Comparison of ENCODE assay signal across 8 cellular contexts in the genomic region with DNA sequence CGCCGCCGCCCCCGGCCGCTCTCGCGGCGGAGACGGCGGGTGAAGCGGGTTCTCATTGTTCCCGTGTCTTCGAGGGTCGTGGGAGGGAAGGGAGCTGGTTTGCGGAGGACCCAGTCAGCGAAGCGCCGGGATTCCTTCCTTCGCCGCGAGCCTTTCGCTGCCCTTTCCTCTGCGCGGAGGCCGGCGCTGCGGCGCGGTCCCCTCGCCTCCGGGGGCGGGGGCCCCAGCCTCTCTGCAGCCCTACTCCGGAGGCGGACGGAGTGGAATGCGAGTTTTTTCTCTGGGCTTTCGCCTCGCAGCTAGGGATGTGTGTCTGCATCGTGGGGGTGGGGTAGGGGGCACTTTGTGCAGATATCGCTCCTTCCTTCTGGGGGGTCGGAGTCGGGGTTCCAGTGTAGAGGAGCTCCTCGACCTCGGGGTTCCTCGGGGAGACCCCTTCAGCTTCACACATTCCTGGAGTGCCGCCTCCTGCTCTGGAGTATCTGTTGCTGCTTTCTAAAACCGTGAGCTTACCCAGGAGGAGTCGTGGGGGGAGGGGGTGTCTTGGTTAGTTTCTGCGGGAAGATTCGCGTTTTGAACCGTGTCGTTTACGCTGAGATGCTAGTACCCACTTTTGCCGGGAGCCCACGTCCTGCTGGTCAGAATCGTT. TPM values are rescaled to one million over a fixed set of nuclear protein-coding genes. Genes with fewer than 3 reads are reported as not detected.
DNase-seq lines count a peak whose midpoint lies in the region; ATAC-seq and TF ChIP-seq lines count a peak whose summit lies in the region.

No MANE protein-coding gene starts in this region.

- TF ChIP-seq POLR2A in gastrocnemius medialis (IDR thresholded peaks at IDR 0.05): no peak

- peak overlapping the region; percentile 92 for H3K4me3 ChIP-seq in astrocyte of the cerebellum (ENCODE audit: low read depth, low read length)
- H3K4me3 ChIP-seq in gastrocnemius medialis: peak overlapping the region; percentile 87 to 97 (median 90)

- in situ Hi-C loops in astrocyte of the cerebellum (cut with HindIII; ENCODE audit: low sequenced_read_pairs) (no loop called here), gastrocnemius medialis (cut with MboI; ENCODE audit: low sequenced_read_pairs in 4 of 4) (no loop called here)

- peak overlapping the region; percentile 84 to 94 (median 92) for H3K27ac ChIP-seq in gastrocnemius medialis

- no peaks in the 10 kb centered on the region for H3K9me3 ChIP-seq in gastrocnemius medialis

- DNase-seq in Ammon's horn (ENCODE audit: low spot score): peak; percentile 14
- peak; percentile 61 for DNase-seq in RKO (ENCODE audit: low spot score)
- DNase-seq in astrocyte of the cerebellum (ENCODE audit: low read depth): no peak
- peak; percentile 17 for DNase-seq in iPS DF 19.7 (ENCODE audit: low read depth, low spot score)
- no peak for DNase-seq in gastrocnemius medialis
- no peak for DNase-seq in MV-4-11 (lab: John Stamatoyannopoulos, UW)

- peaks cover 25 to 29% of the 10 kb centered on the region in 2 donors for H3K4me1 ChIP-seq in gastrocnemius medialis

- H3K27me3 ChIP-seq in gastrocnemius medialis: no peaks in the 10 kb centered on the region

- ATAC-seq in GM18907 (IDR thresholded peaks at IDR 0.05; ENCODE audit: unreplicated experiment): peak; percentile 39
- ATAC-seq in HG03159 (IDR thresholded peaks at IDR 0.05; ENCODE audit: unreplicated experiment): peak; percentile 37
- ATAC-seq in gastrocnemius medialis: peak; percentile 51 to 65

- no peaks in the 10 kb centered on the region for H3K36me3 ChIP-seq in gastrocnemius medialis

- no peak for TF ChIP-seq CTCF in astrocyte of the cerebellum (IDR thresholded peaks at IDR 0.05; ENCODE audit: low read depth, low read length, missing control alignments)
- TF ChIP-seq CTCF in gastrocnemius medialis (IDR thresholded peaks at IDR 0.05 in 4 of 5, conservative IDR thresholded peaks at IDR 0.05 in 1 of 5): no peak

- intact Hi-C loops in gastrocnemius medialis (cut with DNase I; ENCODE audit: low total_unique reads): loop anchor here (2.0 to 5.0 kb wide), 2 partner anchors 111 to 244 kb away; partner anchors contain the start of genes SWT1 and TRMT1L

RNA-seq across cellular contexts. Expression of gene RNF2, which starts 0.6 kb away (rescaled TPM):
- total RNA-seq in gastrocnemius medialis: 10 to 100 TPM in 1 of 4 donors, 1 to 10 TPM in 3; 5.4 to 11.0 (median 7.3) TPM

Comparison
In these comparisons a context has a peak if more than half of its experiments do, and no peak if none do; other contexts are left out.
1. DNase-seq: peak in Ammon's horn (single experiment), RKO (single experiment) and iPS DF 19.7 (single experiment); none in astrocyte of the cerebellum (single experiment), gastrocnemius medialis (0 of 2) and MV-4-11 (single experiment).
2. Peak in every context shown above with its lines, with median percentiles within 50 percentile points of each other: ATAC-seq.